ENCODE assay signal across 8 cellular contexts in the genomic region with DNA sequence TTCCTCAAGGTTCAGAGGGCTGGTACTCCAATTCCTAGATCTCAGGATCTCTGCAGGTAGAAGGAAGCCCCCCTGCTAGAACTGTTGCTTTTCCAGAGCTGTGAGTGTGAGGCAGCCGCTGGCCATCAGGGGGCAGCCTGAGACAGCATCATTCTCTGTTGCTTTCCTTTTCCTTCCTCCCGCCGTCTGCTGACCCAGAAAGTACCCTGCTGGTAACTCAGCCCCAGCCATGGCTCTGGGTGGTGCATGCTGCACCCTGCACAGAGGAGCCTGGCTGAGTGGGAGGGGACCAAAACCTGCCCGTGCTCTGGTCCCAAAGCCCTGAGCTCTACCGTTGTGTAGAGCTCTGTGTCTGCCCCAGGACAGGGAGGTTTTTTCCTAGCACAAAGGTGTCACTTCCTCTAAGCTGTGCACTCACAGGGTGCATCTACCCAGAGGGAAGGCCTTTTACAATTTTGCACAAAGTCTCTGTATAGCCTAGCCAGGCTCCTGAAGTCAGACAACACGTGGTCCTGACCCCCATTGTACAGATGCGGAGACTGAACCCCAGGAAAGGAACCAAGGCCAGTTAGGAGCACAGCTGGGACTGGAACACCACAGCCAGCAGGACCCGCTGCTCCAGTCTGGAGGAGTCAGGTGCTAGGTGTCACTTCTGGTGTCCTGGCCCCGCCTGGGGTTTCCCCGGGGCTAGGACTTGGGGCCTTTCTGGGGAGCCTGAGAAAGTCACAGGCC. TPM values are rescaled to one million over a fixed set of nuclear protein-coding genes. Genes with fewer than 3 reads are reported as not detected.
A peak's percentile ranks its signal among the peaks of the same experiment; 100 is the strongest.
DNase-seq lines count a peak whose midpoint lies in the region; ATAC-seq and TF ChIP-seq lines count a peak whose summit lies in the region.

No MANE protein-coding gene starts in this region.

- TF ChIP-seq CTCF in HEK293 (tag by site-specific recombination; IDR thresholded peaks at IDR 0.05), result peak; percentile 92
- TF ChIP-seq CTCF in activated B cell treated with CpG ODN at 0.5 μM for 24 hours (IDR thresholded peaks at IDR 0.05), result peak; percentile 27

- ATAC-seq in activated B cell treated with CpG ODN at 0.5 μM for 24 hours (ENCODE audit: low read depth) (peak; percentile 86), GM21423 (IDR thresholded peaks at IDR 0.05; ENCODE audit: unreplicated experiment) (no peak)

- no peaks in the 10 kb centered on the region for H3K9me3 ChIP-seq in HEK293 (ENCODE audit: control insufficient read depth, insufficient read depth, low read depth, low read length)

- H3K4me3 Mint-ChIP-seq in activated B cell treated with CpG ODN at 0.5 μM for 24 hours, result peak overlapping the region; percentile 75

- no peaks in the 10 kb centered on the region for H3K36me3 ChIP-seq in HEK293 (ENCODE audit: control insufficient read depth in 2 of 2, insufficient read depth in 1 of 2, low read length in 2 of 2)

- intact Hi-C loops in activated B cell treated with CpG ODN at 0.5 μM for 24 hours (cut with micrococcal nuclease), result loop anchor here (1.0 to 2.0 kb wide), 4 partner anchors 108 to 284 kb away; partner anchors contain the start of gene CPLANE2

- no peak overlapping the region for H3K27ac Mint-ChIP-seq in activated B cell treated with CpG ODN at 0.5 μM for 24 hours

- no peaks in the 10 kb centered on the region for H3K4me1 ChIP-seq in HEK293 (ENCODE audit: control insufficient read depth, insufficient read depth, low read length)

- CTCF ChIA-PET in HEK293 (lab: Yijun Ruan, JAX) (interaction anchor here (0.6 to 9.7 kb wide), 37 partner anchors 10 to 775 kb away, joined by 3 to 427 read pairs (median 5); partner anchors contain the start of gene EPHA2), activated B cell treated with CpG ODN at 0.5 μM for 24 hours (lab: Charles Lee) (interaction anchor here (0.6 to 6.7 kb wide), 20 partner anchors 9 to 586 kb away, joined by 3 to 126 read pairs (median 4); partner anchors contain the start of gene NECAP2)

- H3K27ac ChIP-seq in HEK293 (ENCODE audit: extremely low read depth, low read depth, low read length), result no peak overlapping the region

- peak; percentile 51 for DNase-seq in COLO829 (ENCODE audit: low spot score)
- peak; percentile 73 for DNase-seq in NCI-H2227 treated with DMSO at 0.1 percent for 48 hours (lab: John Stamatoyannopoulos, UW)
- DNase-seq in activated B cell treated with CpG ODN at 0.5 μM for 24 hours, result peak; percentile 63
- DNase-seq in T47D (ENCODE audit: low read depth in 1 of 2, low spot score in 1 of 2), result peak; percentile 41 to 68
- peak; percentile 91 for DNase-seq in islet precursor cell
- peak; percentile 38 to 68 for DNase-seq in stimulated activated CD4-positive, alpha-beta T cell treated with anti-CD3 and anti-CD28 coated beads, Interleukin-15, amount 100 ng/mL, for 48 hours (ENCODE audit: low read depth in 2 of 2)

- POLR2A ChIA-PET in HEK293 (lab: Yijun Ruan, JAX) (interaction anchor here (0.6 to 1.1 kb wide), 3 partner anchors 102 to 128 kb away, joined by 3 to 4 read pairs (median 3); no protein-coding TSS in a partner anchor), activated B cell treated with CpG ODN at 0.5 μM for 24 hours (lab: Charles Lee) (interaction anchor here (0.7 to 1.2 kb wide), 4 partner anchors 34 to 245 kb away, joined by 3 to 5 read pairs (median 4); no protein-coding TSS in a partner anchor)

- in situ Hi-C loops in T47D (cut with HindIII; ENCODE audit: low pct_unique_long_range_greater_than_20kb, low sequenced_read_pairs), result no loop called here

- peaks cover 9% of the 10 kb centered on the region for H3K4me1 Mint-ChIP-seq in activated B cell treated with CpG ODN at 0.5 μM for 24 hours

- no peaks in the 10 kb centered on the region for H3K9me3 Mint-ChIP-seq in activated B cell treated with CpG ODN at 0.5 μM for 24 hours

- peaks cover 6% of the 10 kb centered on the region for H3K27me3 Mint-ChIP-seq in activated B cell treated with CpG ODN at 0.5 μM for 24 hours

- H3K4me3 ChIP-seq in HEK293 (ENCODE audit: low read depth, low read length), result no peak overlapping the region

- no peaks in the 10 kb centered on the region for H3K36me3 Mint-ChIP-seq in activated B cell treated with CpG ODN at 0.5 μM for 24 hours (ENCODE audit: low read depth)

TF ChIP-seq in HEK293, 187 proteins besides CTCF, POLR2A, EP300 and RAD21 (continues in another document):
- TF ChIP-seq ZNF423 (tag by site-specific recombination; IDR thresholded peaks at IDR 0.05), result 0 out of 2 replicates have a peak, but pooled peaks have one; percentile 13
- TF ChIP-seq ZNF654 (tag by site-specific recombination; IDR thresholded peaks at IDR 0.05; ENCODE audit: low read depth), result peak; percentile 85
- TF ChIP-seq ZNF768 (tag by site-specific recombination; IDR thresholded peaks at IDR 0.05), result no peak
- peak; percentile 99 for TF ChIP-seq SCRT2 (tag by site-specific recombination; IDR thresholded peaks at IDR 0.05)
- peak; percentile 19; the same call in 1 of the 2 replicates for TF ChIP-seq SP7 (tag by site-specific recombination; IDR thresholded peaks at IDR 0.05)
- peak; percentile 29; the same call in 1 of the 2 replicates for TF ChIP-seq ZNF629 (tag by site-specific recombination; IDR thresholded peaks at IDR 0.05)
- peak; percentile 18; the same call in 1 of the 2 replicates for TF ChIP-seq PATZ1 (tag by site-specific recombination; IDR thresholded peaks at IDR 0.05)
- no peak for TF ChIP-seq ZNF274 (IDR thresholded peaks at IDR 0.05; ENCODE audit: low read length)
- no peak for TF ChIP-seq ZNF274 (tag by site-specific recombination; IDR thresholded peaks at IDR 0.05; ENCODE audit: borderline replicate concordance)
- TF ChIP-seq ZNF391 (tag by site-specific recombination; IDR thresholded peaks at IDR 0.05; ENCODE audit: borderline replicate concordance, low read depth), result 0 out of 2 replicates have a peak, but pooled peaks have one; percentile 44
- TF ChIP-seq ZNF366 (tag by site-specific recombination; conservative IDR thresholded peaks at IDR 0.05), result peak; percentile 74
- TF ChIP-seq PRDM2 (tag by site-specific recombination; IDR thresholded peaks at IDR 0.05; ENCODE audit: borderline replicate concordance), result no peak
- peak; percentile 93 for TF ChIP-seq SCRT1 (tag by site-specific recombination; IDR thresholded peaks at IDR 0.05; ENCODE audit: borderline replicate concordance)

RNA-seq across cellular contexts. Expression of gene FAM131C, which starts 5.6 kb away (rescaled TPM):
- not detected in 2 replicates for total RNA-seq in activated B cell treated with CpG ODN at 0.5 μM for 24 hours

RNA-seq across cellular contexts. Expression of gene CLCNKB, which starts 35.5 kb away (rescaled TPM):
- total RNA-seq in activated B cell treated with CpG ODN at 0.5 μM for 24 hours, result not detected in 2 replicates

RNA-seq across cellular contexts. Expression of gene CLCNKA, which starts 57.3 kb away (rescaled TPM):
- 0.24 TPM in 1 of 2 replicates, not detected in the other for total RNA-seq in activated B cell treated with CpG ODN at 0.5 μM for 24 hours
